25 cellular contexts compared by ENCODE assay signal in genomic region chr4:11341337-11342043, GRCh38.
A peak's percentile ranks its signal among the peaks of the same experiment; 100 is the strongest.
DNase-seq lines count a peak whose midpoint lies in the region; ATAC-seq, FAIRE-seq and TF ChIP-seq lines count a peak whose summit lies in the region.
"Had no signal": no experiment of that assay in that cellular context is flagged by ENCODE, and none has a peak within 500 bp of the region (broad histone marks: within the 10 kb centered on the region; RNA-seq: fewer than 3 reads in every experiment).

No MANE protein-coding gene starts in this region.

- H3K27ac ChIP-seq in K562 (ENCODE audit: extremely low read depth, low read depth, low read length), result no peak overlapping the region
- H3K27ac ChIP-seq: A549, SJCRH30, skin epidermis, transverse colon had no signal

- no peak for TF ChIP-seq EP300 in K562 (IDR thresholded peaks at IDR 0.05; ENCODE audit: low read length)

- CTCF ChIA-PET in K562 (lab: Yijun Ruan, JAX; ENCODE audit: low intra/inter-chr PET ratio), result no interaction called here
- CTCF ChIA-PET in HEK293T (lab: Yijun Ruan, JAX), result no interaction called here

- TF ChIP-seq RAD21 in K562 (CRISPR knock-in tag; conservative IDR thresholded peaks at IDR 0.05 in 1 of 2, IDR thresholded peaks at IDR 0.05 in 1 of 2), result no peak

- ATAC-seq in GM21381 (IDR thresholded peaks at IDR 0.05; ENCODE audit: unreplicated experiment), result peak; percentile 59
- ATAC-seq in HG02885 (IDR thresholded peaks at IDR 0.05; ENCODE audit: poor library complexity, unreplicated experiment), result peak; percentile 38
- ATAC-seq in K562, result no peak
- ATAC-seq: A549; left ventricle myocardium superior; naive thymus-derived CD4-positive, alpha-beta T cell had no signal

- H3K4me2 ChIP-seq in K562 (ENCODE audit: insufficient read depth, low read length), result no peak overlapping the region
- H3K4me2 ChIP-seq: A549 had no signal

- no peaks in the 10 kb centered on the region for H3K9me3 ChIP-seq in K562 (replicated peaks; ENCODE audit: control insufficient read depth, insufficient read depth, low read depth, low read length)
- H3K9me3 ChIP-seq: A549, SJCRH30, transverse colon had no signal

- DNase-seq in GM12892 (ENCODE audit: insufficient read length) (no peak), K562 (ENCODE audit: extremely low read depth in 1 of 4, low spot score in 3 of 4) (no peak), NCI-H1092 (lab: John Stamatoyannopoulos, UW) (no peak), mesenteric fat pad (ENCODE audit: low spot score) (no peak), HEK293T (ENCODE audit: extremely low spot score) (no peak)
- DNase-seq in activated CD8-positive, alpha-beta memory T cell treated with anti-CD3 and anti-CD28 coated beads, Interleukin-2, amount 50 U/mL, for 48 hours, result no peak
- DNase-seq: activated CD4-positive, alpha-beta T cell treated with anti-CD3 and anti-CD28 coated beads, Interleukin-2, amount 10 ng/mL, durations not matched to agents 7 days and 5 days; activated naive CD4-positive, alpha-beta T cell treated with Interleukin-2 at 50 U/mL for 16 hours; CD8-positive, alpha-beta memory T cell; cerebellar nuclear complex; DMS153; left ventricle myocardium superior; naive thymus-derived CD4-positive, alpha-beta T cell; NCI-H1105 treated with DMSO at 0.1 percent for 48 hours; NCI-H2081 treated with DMSO at 0.1 percent for 48 hours; NCI-H748 treated with DMSO at 0.1 percent for 48 hours; occipital lobe; SJCRH30; transverse colon had no signal

- 0% methylated on average over 6 of the region's 6 CpGs for WGBS in K562 (ENCODE audit: insufficient coverage, low coverage, missing lambda C conversion rate)

- in situ Hi-C loops in K562 (cut with MboI), result no loop called here

- TF ChIP-seq CTCF in K562 (IDR thresholded peaks at IDR 0.05 in 2 of 3, conservative IDR thresholded peaks at IDR 0.05 in 1 of 3; ENCODE audit: insufficient read depth in 2 of 3, low read depth in 1 of 3, low read length in 3 of 3), result no peak

- POLR2A ChIA-PET in K562 (lab: Yijun Ruan, JAX), result no interaction called here
- POLR2A ChIA-PET in HEK293T (lab: Yijun Ruan, JAX), result no interaction called here

- intact Hi-C loops in K562 (cut with micrococcal nuclease), result no loop called here

- no peaks in the 10 kb centered on the region for H3K9me1 ChIP-seq in K562 (ENCODE audit: control insufficient read depth, insufficient read depth, low read length)

- no TSS peak for BruUV-seq in K562 (replicated peaks; lab: Mats Ljungman, UMichigan)

- FAIRE-seq in GM12892 (lab: Jason Lieb, UNC) (peak; percentile 36), K562 (lab: Jason Lieb, UNC) (no peak)
- FAIRE-seq: A549, GM18507, keratinocyte had no signal

- H3K4me3 ChIP-seq in K562, result no peak overlapping the region
- H3K4me3 ChIP-seq: A549, SJCRH30, skin epidermis, transverse colon had no signal

- TF ChIP-seq POLR2A in GM12892 (IDR thresholded peaks at IDR 0.05; ENCODE audit: low read depth, low read length) (no peak), K562 (conservative IDR thresholded peaks at IDR 0.05) (no peak)

- H3K27me3 ChIP-seq in K562 (ENCODE audit: control insufficient read depth in 2 of 2, insufficient read depth in 2 of 2, low read length in 2 of 2), result no peaks in the 10 kb centered on the region
- H3K27me3 ChIP-seq: SJCRH30, transverse colon had no signal

- no peaks in the 10 kb centered on the region for H3K79me2 ChIP-seq in K562 (ENCODE audit: control insufficient read depth, insufficient read depth, low read length)

- no peak overlapping the region for H3K9ac ChIP-seq in K562 (ENCODE audit: insufficient read depth in 1 of 2, low read depth in 2 of 2, low read length in 2 of 2)

- no peak overlapping the region for H2AFZ ChIP-seq in K562 (ENCODE audit: low read depth, low read length)

- H3K4me1 ChIP-seq in K562 (replicated peaks in 1 of 2; ENCODE audit: control insufficient read depth in 2 of 2, insufficient read depth in 2 of 2, low read length in 2 of 2), result no peaks in the 10 kb centered on the region
- H3K4me1 ChIP-seq: A549, SJCRH30, transverse colon had no signal

- H4K20me1 ChIP-seq in K562 (replicated peaks; ENCODE audit: control insufficient read depth, insufficient read depth, low read length), result no peaks in the 10 kb centered on the region

- H3K36me3 ChIP-seq in K562 (ENCODE audit: control insufficient read depth, insufficient read depth, low read length), result no peaks in the 10 kb centered on the region
- H3K36me3 ChIP-seq: SJCRH30, transverse colon had no signal

TF ChIP-seq in K562, 482 proteins besides CTCF, POLR2A, EP300 and RAD21:
- TF ChIP-seq TEAD1 (CRISPR knock-in tag; IDR thresholded peaks at IDR 0.05) (no peak), MAFK (IDR thresholded peaks at IDR 0.05; ENCODE audit: low read length) (0 out of 2 replicates have a peak, but pooled peaks have one; percentile 11)

TF ChIP-seq in HEK293T, 16 proteins besides CTCF, POLR2A, EP300 and RAD21:
- no peak for TF ChIP-seq FOXK2 (IDR thresholded peaks at IDR 0.05)
- no peak for TF ChIP-seq ZNF384 (IDR thresholded peaks at IDR 0.05)
- no peak for TF ChIP-seq ARNT (IDR thresholded peaks at IDR 0.05)
- TF ChIP-seq, protein P1, sequence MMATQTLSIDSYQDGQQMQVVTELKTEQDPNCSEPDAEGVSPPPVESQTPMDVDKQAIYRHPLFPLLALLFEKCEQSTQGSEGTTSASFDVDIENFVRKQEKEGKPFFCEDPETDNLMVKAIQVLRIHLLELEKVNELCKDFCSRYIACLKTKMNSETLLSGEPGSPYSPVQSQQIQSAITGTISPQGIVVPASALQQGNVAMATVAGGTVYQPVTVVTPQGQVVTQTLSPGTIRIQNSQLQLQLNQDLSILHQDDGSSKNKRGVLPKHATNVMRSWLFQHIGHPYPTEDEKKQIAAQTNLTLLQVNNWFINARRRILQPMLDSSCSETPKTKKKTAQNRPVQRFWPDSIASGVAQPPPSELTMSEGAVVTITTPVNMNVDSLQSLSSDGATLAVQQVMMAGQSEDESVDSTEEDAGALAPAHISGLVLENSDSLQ (IDR thresholded peaks at IDR 0.05), result no peak
- TF ChIP-seq L3MBTL2 (conservative IDR thresholded peaks at IDR 0.05), result no peak
- TF ChIP-seq FOXM1 (IDR thresholded peaks at IDR 0.05; ENCODE audit: borderline replicate concordance), result no peak
- no peak for TF ChIP-seq TARDBP (IDR thresholded peaks at IDR 0.05)
- no peak for TF ChIP-seq CTBP1 (IDR thresholded peaks at IDR 0.05; ENCODE audit: borderline replicate concordance)
TF ChIP-seq in HEK293T: peak in this region for 0.
